ENCODE assay signal across 6 cellular contexts in genomic region chr11:64241175-64241429, GRCh38. TPM values are rescaled to one million over a fixed set of nuclear protein-coding genes. Genes with fewer than 3 reads are reported as not detected.
A peak's percentile ranks its signal among the peaks of the same experiment; 100 is the strongest.
DNase-seq lines count a peak whose midpoint lies in the region; ATAC-seq and TF ChIP-seq lines count a peak whose summit lies in the region.

No MANE protein-coding gene starts in this region.

- peak overlapping the region; percentile 80 to 95 for H3K4me3 Mint-ChIP-seq in stimulated activated naive B cell treated with anti-CD40 and anti-IgM and Interleukin-4, amounts not matched to agents 10 μg/mL and 1 μg/mL and 100 μg/mL, for 72 hours

- 1 to 2% methylated on average over 22 to 25 of the region's 25 CpGs for WGBS in esophagus, 2 donors

- peak; percentile 67 for ATAC-seq in HG03521 (IDR thresholded peaks at IDR 0.05; ENCODE audit: unreplicated experiment)
- peak; percentile 70 to 73 for ATAC-seq in stimulated activated naive B cell treated with anti-CD40 and anti-IgM and Interleukin-4, amounts not matched to agents 10 μg/mL and 1 μg/mL and 100 μg/mL, for 72 hours (replicated peaks)

- DNase-seq in BJ (ENCODE audit: low read depth) (no peak), NCI-H524 (lab: John Stamatoyannopoulos, UW) (no peak), NCI-H510A treated with DMSO at 0.1 percent for 48 hours (lab: John Stamatoyannopoulos, UW) (no peak)
- no peak for DNase-seq in stimulated activated naive B cell treated with anti-CD40 and anti-IgM and Interleukin-4, amounts not matched to agents 10 μg/mL and 1 μg/mL and 100 μg/mL, for 72 hours

- H3K4me1 ChIP-seq in esophagus (ENCODE audit: control insufficient read depth in 2 of 2, insufficient read depth in 2 of 2, low read length in 1 of 2) = peaks cover 8 to 28% of the 10 kb centered on the region in 2 donors

- H3K27ac ChIP-seq in esophagus (ENCODE audit: low read depth in 2 of 2, low read length in 1 of 2) = peak overlapping the region; percentile 98 to 100

- TF ChIP-seq CTCF in BJ (IDR thresholded peaks at IDR 0.05; ENCODE audit: insufficient read depth, low read depth, low read length) = no peak

- H3K36me3 ChIP-seq in BJ (ENCODE audit: control insufficient read depth, insufficient read depth, low read length) = peaks cover 16% of the 10 kb centered on the region
- peaks cover 0 to 15% of the 10 kb centered on the region in 2 donors for H3K36me3 ChIP-seq in esophagus (ENCODE audit: control insufficient read depth in 2 of 2, insufficient read depth in 2 of 2, low read length in 1 of 2)

- peaks cover 37 to 59% of the 10 kb centered on the region in 2 donors for H3K36me3 Mint-ChIP-seq in stimulated activated naive B cell treated with anti-CD40 and anti-IgM and Interleukin-4, amounts not matched to agents 10 μg/mL and 1 μg/mL and 100 μg/mL, for 72 hours

- H3K4me3 ChIP-seq in BJ (ENCODE audit: low read depth, low read length) (peak overlapping the region; percentile 93), esophagus (ENCODE audit: low read depth in 1 of 2, low read length in 2 of 2) (peak overlapping the region; percentile 35 to 67)

- POLR2A ChIA-PET in BJ (lab: Charles Lee) = interaction anchor here (0.7 to 1.3 kb wide), 4 partner anchors 9 to 77 kb away, joined by 3 to 8 read pairs (median 4); partner anchors contain the start of genes DNAJC4, NUDT22 and PRDX5

- H3K4me1 Mint-ChIP-seq in stimulated activated naive B cell treated with anti-CD40 and anti-IgM and Interleukin-4, amounts not matched to agents 10 μg/mL and 1 μg/mL and 100 μg/mL, for 72 hours = peaks cover 37 to 80% of the 10 kb centered on the region in 2 donors

- H3K27me3 Mint-ChIP-seq in stimulated activated naive B cell treated with anti-CD40 and anti-IgM and Interleukin-4, amounts not matched to agents 10 μg/mL and 1 μg/mL and 100 μg/mL, for 72 hours = no peaks in the 10 kb centered on the region

- CTCF ChIA-PET in BJ (lab: Yijun Ruan, JAX) = interaction anchor here (0.9 to 1.6 kb wide), 4 partner anchors 10 to 36 kb away, joined by 3 to 8 read pairs (median 6); partner anchors contain the start of gene PLCB3

- H3K9me3 ChIP-seq in esophagus (ENCODE audit: control insufficient read depth in 2 of 2, insufficient read depth in 1 of 2, low read depth in 1 of 2, low read length in 1 of 2) = no peaks in the 10 kb centered on the region

- H3K27me3 ChIP-seq in BJ (ENCODE audit: control insufficient read depth, insufficient read depth, low read length) (no peaks in the 10 kb centered on the region), esophagus (ENCODE audit: control insufficient read depth in 1 of 2, insufficient read depth in 2 of 2, low read length in 2 of 2) (no peaks in the 10 kb centered on the region)

- H3K9me3 Mint-ChIP-seq in stimulated activated naive B cell treated with anti-CD40 and anti-IgM and Interleukin-4, amounts not matched to agents 10 μg/mL and 1 μg/mL and 100 μg/mL, for 72 hours = no peaks in the 10 kb centered on the region

- peak overlapping the region; percentile 99 for H3K27ac Mint-ChIP-seq in stimulated activated naive B cell treated with anti-CD40 and anti-IgM and Interleukin-4, amounts not matched to agents 10 μg/mL and 1 μg/mL and 100 μg/mL, for 72 hours

RNA-seq across cellular contexts. Expression of gene FKBP2, which starts 0.2 kb away (rescaled TPM):
- polyA plus RNA-seq in BJ (2011; rRNA removed) = 65.6 and 76.2 TPM in 2 replicates
- polyA minus RNA-seq in BJ (2011; rRNA and poly(A)+ RNA removed) = 30.6 and 45.1 TPM in 2 replicates
- 100 to 1,000 TPM; 119 to 202 TPM for polyA plus RNA-seq in esophagus

RNA-seq across cellular contexts. Expression of gene PPP1R14B, which starts 5.6 kb away (rescaled TPM):
- 174 and 283 TPM in 2 replicates for polyA plus RNA-seq in BJ (2011; rRNA removed)
- 55.6 and 75.0 TPM in 2 replicates for polyA minus RNA-seq in BJ (2011; rRNA and poly(A)+ RNA removed)
- 100 to 1,000 TPM; 211 to 349 TPM for polyA plus RNA-seq in esophagus

RNA-seq across cellular contexts. Expression of gene VEGFB, which starts 6.7 kb away (rescaled TPM):
- 10.2 and 13.2 TPM in 2 replicates for polyA plus RNA-seq in BJ (2011; rRNA removed)
- 4.9 and 10.0 TPM in 2 replicates for polyA minus RNA-seq in BJ (2011; rRNA and poly(A)+ RNA removed)
- 10 to 100 TPM; 34.6 to 48.1 TPM for polyA plus RNA-seq in esophagus

RNA-seq across cellular contexts. Expression of gene PLCB3, which starts 10.2 kb away (rescaled TPM):
- polyA plus RNA-seq in BJ (2011; rRNA removed) = 17.9 and 30.2 TPM in 2 replicates
- 45.3 and 50.4 TPM in 2 replicates for polyA minus RNA-seq in BJ (2011; rRNA and poly(A)+ RNA removed)
- 10 to 100 TPM; 24.6 to 37.4 TPM for polyA plus RNA-seq in esophagus

RNA-seq across cellular contexts. Expression of gene DNAJC4, which starts 10.8 kb away (rescaled TPM):
- 23.5 and 42.1 TPM in 2 replicates for polyA plus RNA-seq in BJ (2011; rRNA removed)
- 11.4 and 23.1 TPM in 2 replicates for polyA minus RNA-seq in BJ (2011; rRNA and poly(A)+ RNA removed)
- polyA plus RNA-seq in esophagus = 10 to 100 TPM; 31.2 to 53.7 TPM
